Comparison of ENCODE assay signal across 18 cellular contexts in the genomic region with DNA sequence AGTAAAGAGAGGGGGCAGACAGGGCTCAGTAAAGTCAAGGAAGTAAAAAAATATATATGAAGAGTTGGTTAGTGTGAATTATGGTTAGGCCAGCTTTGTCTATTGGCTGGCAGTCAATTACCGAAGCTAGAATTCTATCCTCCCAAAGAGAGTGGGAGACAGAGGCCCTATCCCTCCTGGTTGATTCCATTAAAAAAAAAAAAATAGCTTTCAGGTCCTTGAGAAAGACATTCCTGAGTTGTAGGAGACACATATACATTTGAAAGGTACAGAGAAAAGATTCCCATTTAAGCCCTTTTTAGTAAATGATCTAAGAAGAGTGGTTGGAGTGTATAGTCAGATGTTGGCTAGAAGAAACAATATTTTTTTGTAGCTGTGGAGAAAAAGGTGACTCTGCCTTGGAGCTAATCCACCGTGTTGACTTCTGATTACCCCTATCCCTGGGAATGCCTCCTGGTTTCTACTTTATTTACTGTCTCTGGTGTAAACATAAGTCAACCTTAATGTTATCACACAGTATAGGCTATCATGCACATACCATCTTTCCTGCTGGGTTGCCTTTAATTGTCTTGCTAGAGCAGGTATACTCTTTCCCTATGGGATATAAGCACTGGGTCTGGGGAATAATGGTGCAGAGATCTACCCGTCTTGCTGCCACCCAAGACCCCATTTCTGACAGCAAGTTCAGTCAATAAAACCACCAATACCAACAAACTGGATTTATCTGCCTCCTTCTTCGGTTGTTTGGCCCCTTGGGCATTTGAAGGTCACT.
"Had no signal": no experiment of that assay in that cellular context is flagged by ENCODE, and none has a peak within 500 bp of the region (broad histone marks: within the 10 kb centered on the region; RNA-seq: fewer than 3 reads in every experiment).

No MANE protein-coding gene starts in this region.

- H3K27ac ChIP-seq: body of pancreas, SK-N-MC, VCaP had no signal

- DNase-seq: activated CD4-positive, alpha-beta T cell treated with anti-CD3 and anti-CD28 coated beads for 4 hours; activated CD8-positive, alpha-beta memory T cell treated with anti-CD3 and anti-CD28 coated beads, Interleukin-2, amount 50 U/mL, for 4 hours; activated CD8-positive, alpha-beta T cell treated with anti-CD3 and anti-CD28 coated beads for 36 hours; activated naive CD4-positive, alpha-beta T cell; aorta; body of pancreas; MG63; MV-4-11; NCI-H1092 treated with DMSO at 0.1 percent for 48 hours; NCI-H1417 treated with DMSO at 0.1 percent for 48 hours; NCI-H1694; NCI-H2029; NCI-H446; NCI-H524; T-cell; T-helper 2 cell had no signal

- H3K4me1 ChIP-seq: body of pancreas had no signal

- H3K27me3 ChIP-seq: body of pancreas, MG63 had no signal

- H3K9me3 ChIP-seq: body of pancreas, MG63 had no signal

- H3K4me3 ChIP-seq: body of pancreas, MG63, SK-N-MC had no signal

- H3K36me3 ChIP-seq: MG63 had no signal

- ATAC-seq: activated CD8-positive, alpha-beta T cell treated with anti-CD3 and anti-CD28 coated beads for 36 hours; body of pancreas; T-cell had no signal
